24 cellular contexts compared by ENCODE assay signal in the genomic region with DNA sequence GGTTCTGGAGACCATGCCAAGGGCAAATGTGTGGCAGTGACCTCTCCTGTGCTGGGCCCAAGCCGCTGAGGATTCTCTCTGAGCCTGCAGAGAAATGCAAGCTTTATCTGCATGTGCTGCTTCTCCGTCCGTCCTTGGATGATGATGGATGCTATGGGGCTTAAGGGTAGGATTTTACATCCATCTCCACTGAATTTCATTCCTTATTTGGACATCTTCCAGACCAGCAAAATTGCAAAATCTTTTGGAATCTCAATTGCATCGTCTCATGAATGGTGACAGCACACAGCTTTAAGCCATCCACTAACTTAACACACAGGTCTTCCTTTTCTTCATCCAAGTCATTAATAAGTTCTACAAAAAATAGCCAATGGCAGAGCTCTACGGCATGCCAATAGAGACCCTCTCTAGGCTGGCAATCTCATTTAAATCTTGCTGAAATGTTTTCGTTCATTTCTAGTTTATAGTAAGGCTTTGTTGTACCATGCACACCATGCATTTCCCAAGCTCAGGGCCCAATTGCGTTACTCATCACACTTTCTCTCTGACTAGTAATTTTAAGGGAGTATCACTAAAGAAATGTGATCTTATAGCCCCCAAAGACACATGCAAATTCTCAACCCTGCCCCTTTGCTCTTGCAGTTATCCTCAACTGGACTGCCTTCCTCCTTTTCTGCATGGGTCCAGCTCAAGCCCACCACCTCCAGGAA. TPM values are rescaled to one million over a fixed set of nuclear protein-coding genes. Genes with fewer than 3 reads are reported as not detected.
DNase-seq lines count a peak whose midpoint lies in the region; FAIRE-seq and TF ChIP-seq lines count a peak whose summit lies in the region.
"Had no signal": no experiment of that assay in that cellular context is flagged by ENCODE, and none has a peak within 500 bp of the region (broad histone marks: within the 10 kb centered on the region; RNA-seq: fewer than 3 reads in every experiment).

No MANE protein-coding gene starts in this region.

- peak overlapping the region; percentile 41 for H3K27ac ChIP-seq in smooth muscle cell (ENCODE audit: low read depth)
- H3K27ac ChIP-seq: lower lobe of right lung, upper lobe of right lung had no signal

- TF ChIP-seq CTCF in fibroblast of pulmonary artery (IDR thresholded peaks at IDR 0.05; ENCODE audit: low read length, missing control alignments) (no peak), smooth muscle cell (IDR thresholded peaks at IDR 0.05; ENCODE audit: borderline replicate concordance, insufficient read depth, poor library complexity, severe bottlenecking) (no peak)

- H3F3A ChIP-seq in smooth muscle cell (ENCODE audit: low read depth): no peaks in the 10 kb centered on the region

- peak overlapping the region; percentile 11 for H3K4me2 ChIP-seq in smooth muscle cell

- no peak for FAIRE-seq in urothelium cell line (lab: Jason Lieb, UNC)
- FAIRE-seq: GM12891, HepG2, kidney had no signal

- no peak overlapping the region for H3K9ac ChIP-seq in adipocyte (ENCODE audit: low read length)
- H3K9ac ChIP-seq in smooth muscle cell (ENCODE audit: low read depth): no peak overlapping the region

- no peaks in the 10 kb centered on the region for H4K20me1 ChIP-seq in smooth muscle cell (ENCODE audit: low read depth)

- WGBS in smooth muscle cell (ENCODE audit: low lambda C conversion rate): 29% methylated on average over 7 of the region's 7 CpGs

- no peaks in the 10 kb centered on the region for H3K9me3 ChIP-seq in adipocyte (ENCODE audit: control insufficient read depth, low read length)
- H3K9me3 ChIP-seq in smooth muscle cell (replicated peaks; ENCODE audit: low read depth): no peaks in the 10 kb centered on the region
- H3K9me3 ChIP-seq: lower lobe of right lung, upper lobe of right lung had no signal

- H3K79me2 ChIP-seq in smooth muscle cell (ENCODE audit: low read depth): no peaks in the 10 kb centered on the region

- H3K4me3 ChIP-seq in adipocyte (ENCODE audit: low read length) (no peak overlapping the region), fibroblast of pulmonary artery (replicated peaks; ENCODE audit: low read depth, low read length) (no peak overlapping the region), smooth muscle cell (no peak overlapping the region)
- H3K4me3 ChIP-seq: lower lobe of right lung, upper lobe of right lung had no signal

- no peak overlapping the region for H2AFZ ChIP-seq in smooth muscle cell (ENCODE audit: low read depth)

- H3K36me3 ChIP-seq in adipocyte (ENCODE audit: control insufficient read depth, insufficient read depth, low read length, severe bottlenecking) (no peaks in the 10 kb centered on the region), smooth muscle cell (ENCODE audit: low read depth) (no peaks in the 10 kb centered on the region)
- H3K36me3 ChIP-seq: lower lobe of right lung, upper lobe of right lung had no signal

- peaks cover 11% of the 10 kb centered on the region for H3K27me3 ChIP-seq in adipocyte (replicated peaks; ENCODE audit: control insufficient read depth, insufficient read depth, low read length)
- H3K27me3 ChIP-seq in smooth muscle cell (ENCODE audit: low read depth): no peaks in the 10 kb centered on the region
- H3K27me3 ChIP-seq: upper lobe of right lung had no signal

- H3K4me1 ChIP-seq in adipocyte (ENCODE audit: control insufficient read depth, insufficient read depth, low read length): peaks cover 8% of the 10 kb centered on the region
- no peaks in the 10 kb centered on the region for H3K4me1 ChIP-seq in smooth muscle cell (ENCODE audit: low read depth)

- DNase-seq in GM03348 (ENCODE audit: low spot score): peak; percentile 39
- DNase-seq in adipocyte (ENCODE audit: low read depth): peak; percentile 74
- peak; percentile 82 for DNase-seq in fibroblast of pulmonary artery (ENCODE audit: low read depth)
- no peak for DNase-seq in smooth muscle cell (lab: John Stamatoyannopoulos, UW; ENCODE audit: unreplicated experiment)
- DNase-seq in NCI-H748 (lab: John Stamatoyannopoulos, UW; ENCODE audit: unreplicated experiment): no peak
- DNase-seq in urothelium cell line (ENCODE audit: low spot score): no peak
- no peak for DNase-seq in stimulated activated CD4-positive, alpha-beta T cell treated with anti-CD3 and anti-CD28 coated beads, Interleukin-2, amount 100 ng/mL, for 48 hours
- DNase-seq: activated B cell treated with CpG ODN at 0.5 μM for 24 hours; activated CD4-positive, alpha-beta T cell treated with anti-CD3 and anti-CD28 coated beads, Interleukin-2, amount 50 U/mL, for 48 hours; activated naive CD8-positive, alpha-beta T cell treated with anti-CD3 and anti-CD28 coated beads, Interleukin-2, amount 10 ng/mL, durations not matched to agents 7 days and 5 days; Calu3; cerebellar nuclear complex; DND-41; H7; kidney; lower lobe of right lung; NCI-H1092 treated with DMSO at 0.1 percent for 48 hours; NCI-H1930; NCI-H69; upper lobe of right lung had no signal

RNA-seq across cellular contexts. Expression of a gene that starts 11.1 kb away (rescaled TPM):
- total RNA-seq in smooth muscle cell: 0.45 and 5.8 TPM in 2 replicates
- 11.5 and 12.1 TPM in 2 replicates for polyA plus RNA-seq in smooth muscle cell
- total RNA-seq: epithelial cell of proximal tubule, HepG2, neural crest cell had no signal

Comparison
In these comparisons a context has a peak if more than half of its experiments do, and no peak if none do; other contexts are left out.
1. DNase-seq: peak in GM03348 (single experiment), adipocyte (single experiment) and fibroblast of pulmonary artery (single experiment); none in smooth muscle cell (single experiment), NCI-H748 (single experiment), urothelium cell line (single experiment) and stimulated activated CD4-positive, alpha-beta T cell treated with anti-CD3 and anti-CD28 coated beads, Interleukin-2, amount 100 ng/mL, for 48 hours (0 of 2).